In the genomic region with DNA sequence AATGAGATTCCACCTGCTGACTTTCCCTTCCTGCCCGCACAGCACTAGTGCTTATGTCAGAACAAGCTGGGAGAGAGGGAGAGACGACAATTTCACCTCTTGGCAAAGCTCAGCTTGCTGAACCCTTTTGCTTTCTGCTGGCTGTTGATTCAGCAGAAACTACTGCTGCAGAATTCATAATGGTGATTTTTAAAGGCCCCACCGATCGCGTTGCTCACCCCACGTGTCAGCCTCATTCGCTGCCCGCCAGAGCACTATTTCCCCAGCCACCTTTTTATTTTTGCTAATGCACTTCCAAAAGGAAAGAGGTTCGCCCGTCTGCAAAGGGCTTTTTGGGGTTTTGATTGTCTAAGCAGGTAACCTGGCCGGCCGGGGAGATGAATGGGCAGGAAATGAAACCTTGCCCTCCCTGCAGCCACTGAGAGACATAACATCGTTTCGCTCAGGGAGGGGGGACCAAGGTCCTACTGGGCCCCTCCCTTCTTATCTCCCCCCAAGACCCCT, we compare ENCODE assay signal across 9 cellular contexts. TPM values are rescaled to one million over a fixed set of nuclear protein-coding genes. Genes with fewer than 3 reads are reported as not detected.
DNase-seq lines count a peak whose midpoint lies in the region; ATAC-seq and TF ChIP-seq lines count a peak whose summit lies in the region.
"Had no signal": no experiment of that assay in that cellular context is flagged by ENCODE, and none has a peak within 500 bp of the region (broad histone marks: within the 10 kb centered on the region; RNA-seq: fewer than 3 reads in every experiment).

No MANE protein-coding gene starts in this region.

- H3K4me1 ChIP-seq in PC-3 (ENCODE audit: insufficient read depth, low read length) (no peaks in the 10 kb centered on the region), trophoblast cell (ENCODE audit: control insufficient read depth in 1 of 2, insufficient read depth in 2 of 2, low read length in 2 of 2) (peaks cover 6 to 10% of the 10 kb centered on the region in 2 experiments)

- no peak overlapping the region for H2BK120ac ChIP-seq in trophoblast cell (ENCODE audit: insufficient read depth, low read length, poor library complexity)

- no peak overlapping the region for H3K9ac ChIP-seq in PC-3 (ENCODE audit: low read length)
- H3K9ac ChIP-seq in trophoblast cell (ENCODE audit: low read length): no peak overlapping the region

- H4K8ac ChIP-seq in trophoblast cell (ENCODE audit: low read depth, low read length): no peak overlapping the region

- WGBS in trophoblast cell (ENCODE audit: extremely low coverage, insufficient coverage, insufficient read length): no CpG with 5 or more reads among the region's 14 CpGs

- ATAC-seq in GM18907 (IDR thresholded peaks at IDR 0.05; ENCODE audit: unreplicated experiment) (peak; percentile 43), PC-3 (no peak), esophagus mucosa (no peak)

- DNase-seq in PC-3 (no peak), epithelial cell of proximal tubule (ENCODE audit: low read depth) (no peak), trophoblast cell (no peak), SKM-1 treated with dmso at 0.1 percent for 144 hours (lab: John Stamatoyannopoulos, UW; ENCODE audit: unreplicated experiment) (no peak), GDM1 (lab: John Stamatoyannopoulos, UW) (no peak), NCI-H1436 (lab: John Stamatoyannopoulos, UW) (no peak)
- DNase-seq: IMR-90 had no signal

- H4K91ac ChIP-seq in trophoblast cell (ENCODE audit: low read depth, low read length): no peak overlapping the region

- no peak overlapping the region for H3K4ac ChIP-seq in trophoblast cell (ENCODE audit: low read depth, low read length)

- H3K4me2 ChIP-seq in PC-3 (ENCODE audit: low read length) (peak overlapping the region; percentile 66), trophoblast cell (ENCODE audit: low read length) (peak overlapping the region; percentile 84)

- no peaks in the 10 kb centered on the region for H3K79me2 ChIP-seq in PC-3 (ENCODE audit: low read length)
- no peaks in the 10 kb centered on the region for H3K79me2 ChIP-seq in trophoblast cell (ENCODE audit: control insufficient read depth, insufficient read depth, low read length, poor library complexity)

- no peaks in the 10 kb centered on the region for H4K20me1 ChIP-seq in PC-3 (ENCODE audit: low read length)

- no peak overlapping the region for H4K12ac ChIP-seq in trophoblast cell (ENCODE audit: low read depth, low read length)

- H3K9me3 ChIP-seq in PC-3 (ENCODE audit: low read length) (no peaks in the 10 kb centered on the region), trophoblast cell (ENCODE audit: insufficient read depth, low read depth, low read length) (no peaks in the 10 kb centered on the region)

- H2BK5ac ChIP-seq in trophoblast cell (ENCODE audit: low read depth, low read length, poor library complexity): no peak overlapping the region

- H3K27me3 ChIP-seq in PC-3 (ENCODE audit: low read length) (peaks cover 46% of the 10 kb centered on the region), trophoblast cell (ENCODE audit: insufficient read depth, low read length) (peaks cover 8% of the 10 kb centered on the region)

- H2AK5ac ChIP-seq in trophoblast cell (ENCODE audit: low read length): no peak overlapping the region

- no peak overlapping the region for H3K14ac ChIP-seq in trophoblast cell (ENCODE audit: low read length)

- no peaks in the 10 kb centered on the region for H3K9me2 ChIP-seq in PC-3 (replicated peaks; ENCODE audit: low read length)

- no peaks in the 10 kb centered on the region for H3K36me3 ChIP-seq in PC-3 (ENCODE audit: low read depth, low read length)
- no peaks in the 10 kb centered on the region for H3K36me3 ChIP-seq in trophoblast cell (ENCODE audit: control insufficient read depth in 1 of 2, insufficient read depth in 2 of 2, low read length in 2 of 2)

- no peaks in the 10 kb centered on the region for H3F3A ChIP-seq in PC-3 (ENCODE audit: low read length, unreplicated experiment)

- H3K27ac ChIP-seq in PC-3 (ENCODE audit: low read length) (no peak overlapping the region), trophoblast cell (ENCODE audit: low read depth, low read length) (no peak overlapping the region)

- H2AFZ ChIP-seq in PC-3 (ENCODE audit: low read length): no peak overlapping the region
- H2AFZ ChIP-seq in trophoblast cell (ENCODE audit: insufficient read depth, low read length, poor library complexity): no peak overlapping the region

- no peak overlapping the region for H3K23ac ChIP-seq in trophoblast cell (ENCODE audit: low read length)

- no peaks in the 10 kb centered on the region for H3K79me1 ChIP-seq in trophoblast cell (ENCODE audit: low read length)

- CTCF ChIA-PET in PC-3 (lab: Charles Lee): no interaction called here

- BruUV-seq in PC-3 (replicated peaks; lab: Mats Ljungman, UMichigan): no TSS peak

- POLR2A ChIA-PET in PC-3 (lab: Charles Lee; ENCODE audit: unreplicated experiment): no interaction called here

- H2BK12ac ChIP-seq in trophoblast cell (ENCODE audit: low read length): no peak overlapping the region

- H3K18ac ChIP-seq in trophoblast cell (ENCODE audit: low read length): no peak overlapping the region

- H3K4me3 ChIP-seq in PC-3 (ENCODE audit: low read length) (no peak overlapping the region), epithelial cell of proximal tubule (ENCODE audit: low read depth, low read length) (peak overlapping the region; percentile 52), trophoblast cell (ENCODE audit: low read depth, low read length) (peak overlapping the region; percentile 69)

- TF ChIP-seq CTCF in PC-3 (conservative IDR thresholded peaks at IDR 0.05; ENCODE audit: low read depth, low read length) (no peak), epithelial cell of proximal tubule (conservative IDR thresholded peaks at IDR 0.05; ENCODE audit: low read depth, low read length) (no peak)

- intact Hi-C loops in PC-3 (cut with micrococcal nuclease): no loop called here

RNA-seq across cellular contexts. Expression of gene PPP2R2B, which starts 1.3 kb away (rescaled TPM):
- total RNA-seq in PC-3 (2014; rRNA removed): 2.4 TPM in 1 of 2 replicates, not detected in the other
- total RNA-seq in epithelial cell of proximal tubule: 1.1 and 3.9 TPM in 2 replicates
- polyA plus RNA-seq in trophoblast cell (2013): 3.2 and 3.3 TPM in 2 replicates
- 0.76 TPM for total RNA-seq in esophagus mucosa
- total RNA-seq: IMR-90 had no signal
- polyA plus RNA-seq: IMR-90 had no signal
